10 cellular contexts compared by ENCODE assay signal in the genomic region with DNA sequence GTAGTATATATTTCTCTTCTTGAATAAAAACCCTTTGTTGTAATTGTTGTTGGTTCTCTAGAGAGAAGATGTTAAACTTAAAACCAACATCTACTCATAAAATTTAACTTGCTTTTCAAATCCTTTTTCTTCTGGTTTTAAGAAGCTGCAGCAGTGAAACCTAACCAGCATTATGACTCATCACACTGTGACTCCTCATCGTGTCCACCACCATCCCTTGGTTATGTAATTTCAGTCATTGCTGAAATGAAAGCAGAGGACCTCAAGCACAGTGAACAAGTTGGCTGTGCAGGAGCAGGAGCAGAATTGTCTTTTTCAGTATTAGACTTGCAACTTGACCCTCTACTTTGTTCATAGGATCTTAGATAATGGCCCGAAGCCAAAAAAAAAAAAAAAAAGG.
DNase-seq lines count a peak whose midpoint lies in the region; ATAC-seq, FAIRE-seq and TF ChIP-seq lines count a peak whose summit lies in the region.
"Had no signal": no experiment of that assay in that cellular context is flagged by ENCODE, and none has a peak within 500 bp of the region (broad histone marks: within the 10 kb centered on the region; RNA-seq: fewer than 3 reads in every experiment).

No MANE protein-coding gene starts in this region.

- H3K9me3 ChIP-seq in K562 (replicated peaks; ENCODE audit: control insufficient read depth, insufficient read depth, low read depth, low read length): no peaks in the 10 kb centered on the region

- in situ Hi-C loops in K562 (cut with MboI): no loop called here

- H3K9ac ChIP-seq in K562 (ENCODE audit: insufficient read depth in 1 of 2, low read depth in 2 of 2, low read length in 2 of 2): no peak overlapping the region

- WGBS in K562 (ENCODE audit: insufficient coverage, low coverage, missing lambda C conversion rate): 0% methylated on average over 1 of the region's 2 CpGs

- ATAC-seq in HG03442 (IDR thresholded peaks at IDR 0.05; ENCODE audit: unreplicated experiment): peak; percentile 100
- no peak for ATAC-seq in K562

- no peak for TF ChIP-seq POLR2A in K562 (conservative IDR thresholded peaks at IDR 0.05)

- H3K4me1 ChIP-seq in K562 (replicated peaks in 1 of 2; ENCODE audit: control insufficient read depth in 2 of 2, insufficient read depth in 2 of 2, low read length in 2 of 2): no peaks in the 10 kb centered on the region

- H3K79me2 ChIP-seq in K562 (ENCODE audit: control insufficient read depth, insufficient read depth, low read length): no peaks in the 10 kb centered on the region

- BruUV-seq in K562 (replicated peaks; lab: Mats Ljungman, UMichigan): no TSS peak

- no peaks in the 10 kb centered on the region for H3K36me3 ChIP-seq in K562 (ENCODE audit: control insufficient read depth, insufficient read depth, low read length)

- H3K4me2 ChIP-seq in K562 (ENCODE audit: insufficient read depth, low read length): no peak overlapping the region

- no peak overlapping the region for H3K27ac ChIP-seq in K562 (ENCODE audit: extremely low read depth, low read depth, low read length)

- no peak overlapping the region for H3K4me3 ChIP-seq in K562

- CTCF ChIA-PET in K562 (lab: Yijun Ruan, JAX; ENCODE audit: low intra/inter-chr PET ratio): no interaction called here

- DNase-seq in EH (ENCODE audit: low read depth) (peak; percentile 82), GM20000 (ENCODE audit: low spot score) (peak; percentile 70), K562 (ENCODE audit: extremely low read depth in 1 of 4, low spot score in 3 of 4) (peak in 1 of 4 experiments; percentile 2), NCI-H2196 treated with DMSO at 0.1 percent for 48 hours (lab: John Stamatoyannopoulos, UW; ENCODE audit: unreplicated experiment) (no peak), NCI-H526 treated with DMSO at 0.1 percent for 48 hours (lab: John Stamatoyannopoulos, UW) (no peak), activated gamma-delta T cell treated with Interleukin-2 at 50 U/mL for 16 hours (no peak)
- DNase-seq in stimulated activated CD4-positive, alpha-beta T cell treated with anti-CD3 and anti-CD28 coated beads, Interleukin-4, amount 100 ng/mL, for 4 hours: no peak
- DNase-seq: activated naive CD8-positive, alpha-beta T cell treated with anti-CD3 and anti-CD28 coated beads, Interleukin-2, amount 10 ng/mL, durations not matched to agents 7 days and 5 days had no signal

- H3K9me1 ChIP-seq in K562 (ENCODE audit: control insufficient read depth, insufficient read depth, low read length): no peaks in the 10 kb centered on the region

- TF ChIP-seq RAD21 in K562 (CRISPR knock-in tag; conservative IDR thresholded peaks at IDR 0.05 in 1 of 2, IDR thresholded peaks at IDR 0.05 in 1 of 2): no peak

- H3K27me3 ChIP-seq in K562 (ENCODE audit: control insufficient read depth in 2 of 2, insufficient read depth in 2 of 2, low read length in 2 of 2): no peaks in the 10 kb centered on the region

- POLR2A ChIA-PET in K562 (lab: Yijun Ruan, JAX): no interaction called here

- no peak for TF ChIP-seq CTCF in GM20000 (IDR thresholded peaks at IDR 0.05; ENCODE audit: extremely low read depth, missing control alignments)
- no peak for TF ChIP-seq CTCF in K562 (IDR thresholded peaks at IDR 0.05 in 2 of 3, conservative IDR thresholded peaks at IDR 0.05 in 1 of 3; ENCODE audit: insufficient read depth in 2 of 3, low read depth in 1 of 3, low read length in 3 of 3)

- intact Hi-C loops in K562 (cut with micrococcal nuclease): no loop called here

- H4K20me1 ChIP-seq in K562 (replicated peaks; ENCODE audit: control insufficient read depth, insufficient read depth, low read length): no peaks in the 10 kb centered on the region

- H2AFZ ChIP-seq in K562 (ENCODE audit: low read depth, low read length): no peak overlapping the region

- no peak for FAIRE-seq in K562 (lab: Jason Lieb, UNC)
- FAIRE-seq: H1 had no signal

- TF ChIP-seq EP300 in K562 (IDR thresholded peaks at IDR 0.05; ENCODE audit: low read length): no peak

TF ChIP-seq in K562, 482 proteins besides CTCF, POLR2A, EP300 and RAD21:
- TF ChIP-seq, protein P1, sequence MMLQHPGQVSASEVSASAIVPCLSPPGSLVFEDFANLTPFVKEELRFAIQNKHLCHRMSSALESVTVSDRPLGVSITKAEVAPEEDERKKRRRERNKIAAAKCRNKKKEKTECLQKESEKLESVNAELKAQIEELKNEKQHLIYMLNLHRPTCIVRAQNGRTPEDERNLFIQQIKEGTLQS (IDR thresholded peaks at IDR 0.05): 0 out of 2 replicates have a peak, but pooled peaks have one; percentile 19
- TF ChIP-seq, protein P1 (CRISPR knock-in tag; conservative IDR thresholded peaks at IDR 0.05): no peak
- no peak for TF ChIP-seq HNRNPK (IDR thresholded peaks at IDR 0.05; ENCODE audit: low read depth, low read length, poor library complexity, severe bottlenecking)
TF ChIP-seq in K562: peak in this region for 1.

Comparison
In these comparisons a context has a peak if more than half of its experiments do, and no peak if none do; other contexts are left out.
1. DNase-seq: peak in EH (single experiment) and GM20000 (single experiment); none in stimulated activated CD4-positive, alpha-beta T cell treated with anti-CD3 and anti-CD28 coated beads, Interleukin-4, amount 100 ng/mL, for 4 hours (0 of 2), NCI-H2196 treated with DMSO at 0.1 percent for 48 hours (single experiment), NCI-H526 treated with DMSO at 0.1 percent for 48 hours (single experiment) and activated gamma-delta T cell treated with Interleukin-2 at 50 U/mL for 16 hours (single experiment).